ENCODE assay signal across 30 cellular contexts in genomic region chr18:72208920-72209676, GRCh38.
"Had no signal": no experiment of that assay in that cellular context is flagged by ENCODE, and none has a peak within 500 bp of the region (broad histone marks: within the 10 kb centered on the region; RNA-seq: fewer than 3 reads in every experiment).

No MANE protein-coding gene starts in this region.

- ATAC-seq: activated T-cell treated with anti-CD3 and anti-CD28 coated beads, Interleukin-2, amount 50 U/mL, for 72 hours; body of pancreas; left cardiac atrium; left ventricle myocardium superior; upper lobe of right lung had no signal

- H3K27ac ChIP-seq: adrenal gland, body of pancreas, ovary, prostate gland, stomach, tibial artery, upper lobe of right lung, VCaP had no signal

- H3K27me3 ChIP-seq: adrenal gland, body of pancreas, ovary, stomach, tibial artery, upper lobe of right lung had no signal

- H3K36me3 ChIP-seq: adrenal gland, ovary, prostate gland, stomach, tibial artery, upper lobe of right lung had no signal

- H3K4me1 ChIP-seq: adrenal gland, body of pancreas, prostate gland, stomach, tibial artery, upper lobe of right lung had no signal

- DNase-seq: activated CD4-positive, alpha-beta T cell treated with anti-CD3 and anti-CD28 coated beads for 4 hours; activated CD4-positive, alpha-beta T cell treated with anti-CD3 and anti-CD28 coated beads, Interleukin-2, amount 50 U/mL, for 4 hours; activated naive CD4-positive, alpha-beta T cell treated with anti-CD3 and anti-CD28 coated beads for 36 hours; activated naive CD8-positive, alpha-beta T cell treated with anti-CD3 and anti-CD28 coated beads for 36 hours; activated T-cell treated with anti-CD3 and anti-CD28 coated beads for 4 hours; activated T-cell treated with anti-CD3 and anti-CD28 coated beads, Interleukin-2, amount 50 U/mL, for 72 hours; adrenal gland; aorta; body of pancreas; dermis blood vessel endothelial cell; effector CD8-positive, alpha-beta T cell; left cardiac atrium; left ventricle myocardium superior; mammary epithelial cell; naive B cell; nephron progenitor cell; ovary; retina; stimulated activated CD4-positive, alpha-beta T cell treated with anti-CD3 and anti-CD28 coated beads, Interleukin-12 subunit alpha, Interleukin-12 subunit beta, amount 100 ng/mL, for 4 hours; stimulated activated CD4-positive, alpha-beta T cell treated with anti-CD3 and anti-CD28 coated beads, Interleukin-4, amount 100 ng/mL, for 1 hour; stomach; T-helper 9 cell; tibial artery; upper lobe of right lung had no signal

- FAIRE-seq: colon, frontal cortex, islet of Langerhans, TTC549 had no signal

- H3K9me3 ChIP-seq: adrenal gland, body of pancreas, ovary, prostate gland, tibial artery, upper lobe of right lung had no signal

- H3K4me3 ChIP-seq: adrenal gland, body of pancreas, ovary, prostate gland, stomach, tibial artery, upper lobe of right lung had no signal
